9 cellular contexts compared by ENCODE assay signal in genomic region chr22:21939392-21940319, GRCh38. TPM values are rescaled to one million over a fixed set of nuclear protein-coding genes. Genes with fewer than 3 reads are reported as not detected.
DNase-seq lines count a peak whose midpoint lies in the region; ATAC-seq and TF ChIP-seq lines count a peak whose summit lies in the region.
"Had no signal": no experiment of that assay in that cellular context is flagged by ENCODE, and none has a peak within 500 bp of the region (broad histone marks: within the 10 kb centered on the region; RNA-seq: fewer than 3 reads in every experiment).

No MANE protein-coding gene starts in this region.

- H3K27me3 ChIP-seq in adrenal gland (no peaks in the 10 kb centered on the region), thymus (ENCODE audit: control insufficient read depth, insufficient read depth) (no peaks in the 10 kb centered on the region)
- H3K27me3 ChIP-seq: BE2C had no signal

- H3K4me1 Mint-ChIP-seq in activated CD8-positive, alpha-beta memory T cell treated with anti-CD3 and anti-CD28 coated beads, Interleukin-2, amount 10 ng/mL, durations not matched to agents 7 days and 5 days, result peaks cover 50% of the 10 kb centered on the region

- H3K9me3 ChIP-seq in adrenal gland (replicated peaks in 1 of 3) (no peaks in the 10 kb centered on the region), thymus (ENCODE audit: control insufficient read depth) (no peaks in the 10 kb centered on the region)
- H3K9me3 ChIP-seq: BE2C had no signal

- no peak for TF ChIP-seq POLR2A in adrenal gland (IDR thresholded peaks at IDR 0.05)

- no peak for DNase-seq in activated CD8-positive, alpha-beta memory T cell treated with anti-CD3 and anti-CD28 coated beads, Interleukin-2, amount 10 ng/mL, durations not matched to agents 7 days and 5 days
- no peak for DNase-seq in activated CD8-positive, alpha-beta memory T cell treated with anti-CD3 and anti-CD28 coated beads, Interleukin-2, amount 50 U/mL, for 4 hours
- DNase-seq in adrenal gland (peak in 1 of 7 donors; percentile 40), medulla oblongata (ENCODE audit: extremely low spot score) (peak; percentile 48), germinal center (ENCODE audit: low spot score) (no peak), SW480 (ENCODE audit: low spot score) (no peak)
- DNase-seq: BE2C had no signal

- H3K36me3 ChIP-seq in adrenal gland (replicated peaks in 1 of 2) (peaks cover 0 to 25% of the 10 kb centered on the region in 2 donors), thymus (ENCODE audit: control insufficient read depth, insufficient read depth) (peaks cover 13% of the 10 kb centered on the region)

- no peaks in the 10 kb centered on the region for H3K27me3 Mint-ChIP-seq in activated CD8-positive, alpha-beta memory T cell treated with anti-CD3 and anti-CD28 coated beads, Interleukin-2, amount 10 ng/mL, durations not matched to agents 7 days and 5 days

- CTCF ChIA-PET in activated CD8-positive, alpha-beta memory T cell treated with anti-CD3 and anti-CD28 coated beads, Interleukin-2, amount 10 ng/mL, durations not matched to agents 7 days and 5 days (lab: Charles Lee), result interaction anchor here (1.1 to 9.9 kb wide), 6 partner anchors 11 to 274 kb away, joined by 3 to 159 read pairs (median 7); partner anchors contain the start of genes PPIL2 and PPM1F

- H3K4me3 Mint-ChIP-seq in activated CD8-positive, alpha-beta memory T cell treated with anti-CD3 and anti-CD28 coated beads, Interleukin-2, amount 10 ng/mL, durations not matched to agents 7 days and 5 days, result no peak overlapping the region

- H3K9me3 Mint-ChIP-seq in activated CD8-positive, alpha-beta memory T cell treated with anti-CD3 and anti-CD28 coated beads, Interleukin-2, amount 10 ng/mL, durations not matched to agents 7 days and 5 days (ENCODE audit: low read depth), result no peaks in the 10 kb centered on the region

- H3K27ac Mint-ChIP-seq in activated CD8-positive, alpha-beta memory T cell treated with anti-CD3 and anti-CD28 coated beads, Interleukin-2, amount 10 ng/mL, durations not matched to agents 7 days and 5 days, result peak overlapping the region; percentile 30

- H3K36me3 Mint-ChIP-seq in activated CD8-positive, alpha-beta memory T cell treated with anti-CD3 and anti-CD28 coated beads, Interleukin-2, amount 10 ng/mL, durations not matched to agents 7 days and 5 days, result peaks cover 1% of the 10 kb centered on the region

- H3K4me3 ChIP-seq in adrenal gland (no peak overlapping the region), thymus (ENCODE audit: low read length) (no peak overlapping the region)

- no peak for ATAC-seq in activated CD8-positive, alpha-beta memory T cell treated with anti-CD3 and anti-CD28 coated beads, Interleukin-2, amount 10 ng/mL, durations not matched to agents 7 days and 5 days
- ATAC-seq in GM21423 (IDR thresholded peaks at IDR 0.05; ENCODE audit: unreplicated experiment), result no peak

- WGBS in adrenal gland, 4 donors, result 44 to 72% (median 61%) methylated on average over 9 to 16 of the region's 16 CpGs
- 75% methylated on average over 16 of the region's 16 CpGs for WGBS in thymus

- intact Hi-C loops in adrenal gland (cut with DNase I), result loop anchor here (5.0 to 10.0 kb wide), 4 partner anchors 75 to 227 kb away; partner anchors contain the start of gene MAPK1 (in 1 of the 2)

- no peak for TF ChIP-seq CTCF in adrenal gland (IDR thresholded peaks at IDR 0.05)

- peak overlapping the region; percentile 26 to 98 (median 93) for H3K27ac ChIP-seq in adrenal gland
- H3K27ac ChIP-seq in thymus (ENCODE audit: low read depth), result peak overlapping the region; percentile 64

- peaks cover 39 to 68% of the 10 kb centered on the region in 2 donors for H3K4me1 ChIP-seq in adrenal gland (replicated peaks in 1 of 2)
- H3K4me1 ChIP-seq in thymus (ENCODE audit: control insufficient read depth, insufficient read depth, low read length), result peaks cover 8% of the 10 kb centered on the region

RNA-seq across cellular contexts. Expression of gene PPM1F, which starts 13.0 kb away (rescaled TPM):
- total RNA-seq in activated CD8-positive, alpha-beta memory T cell treated with anti-CD3 and anti-CD28 coated beads, Interleukin-2, amount 10 ng/mL, durations not matched to agents 7 days and 5 days, result 10 to 100 TPM; 14.4 to 22.9 TPM
- total RNA-seq in adrenal gland, result 10 to 100 TPM; 38.8 to 60.6 (median 45.5) TPM
- polyA plus RNA-seq in adrenal gland (10 to 100 TPM in 2 of 3 donors, 1 to 10 TPM in 1; 9.9 to 29.2 (median 20.1) TPM), thymus (10.5 TPM)

RNA-seq across cellular contexts. Expression of gene TOP3B, which starts 42.9 kb away (rescaled TPM):
- total RNA-seq in activated CD8-positive, alpha-beta memory T cell treated with anti-CD3 and anti-CD28 coated beads, Interleukin-2, amount 10 ng/mL, durations not matched to agents 7 days and 5 days, result 10 to 100 TPM; 46.6 to 50.4 TPM
- total RNA-seq in adrenal gland, result 10 to 100 TPM; 15.3 to 31.0 (median 24.5) TPM
- polyA plus RNA-seq in adrenal gland, result 10 to 100 TPM in 2 of 3 donors, 1 to 10 TPM in 1; 8.5 to 31.8 (median 18.6) TPM
- polyA plus RNA-seq in thymus, result 18.4 TPM
